ENCODE assay signal across 17 cellular contexts in genomic region chr16:50469744-50470301, GRCh38.
A peak's percentile ranks its signal among the peaks of the same experiment; 100 is the strongest.
DNase-seq lines count a peak whose midpoint lies in the region; ATAC-seq, FAIRE-seq and TF ChIP-seq lines count a peak whose summit lies in the region.
"Had no signal": no experiment of that assay in that cellular context is flagged by ENCODE, and none has a peak within 500 bp of the region (broad histone marks: within the 10 kb centered on the region; RNA-seq: fewer than 3 reads in every experiment).

No MANE protein-coding gene starts in this region.

- 97% methylated on average over 16 of the region's 17 CpGs for WGBS in HepG2 (ENCODE audit: low lambda C conversion rate)
- 73% methylated on average over 8 of the region's 17 CpGs for WGBS in right lobe of liver (ENCODE audit: insufficient coverage, low coverage, low lambda C conversion rate, missing lambda C conversion rate)
- 75% methylated on average over 17 of the region's 17 CpGs; no CpG with 5 or more reads in 1 of the 2 experiments for WGBS in H1 (ENCODE audit: extremely low coverage in 1 of 2, insufficient coverage in 1 of 2, insufficient read length in 1 of 2, insufficient replicate concordance in 2 of 2, low coverage in 1 of 2, low lambda C conversion rate in 2 of 2, missing lambda C conversion rate in 1 of 2), 2 experiments

- no peak overlapping the region; the same call in 1 of the 2 replicates for H3K18ac ChIP-seq in H1 (ENCODE audit: extremely low read depth, low read length)

- H2BK5ac ChIP-seq in H1 (ENCODE audit: low read depth, low read length), result no peak overlapping the region

- no peaks in the 10 kb centered on the region for H3K36me3 ChIP-seq in HepG2 (replicated peaks in 1 of 2; ENCODE audit: control insufficient read depth in 1 of 2, insufficient read depth in 2 of 2, low read length in 2 of 2)
- no peaks in the 10 kb centered on the region for H3K36me3 ChIP-seq in right lobe of liver
- H3K36me3 ChIP-seq in H1 (ENCODE audit: control insufficient read depth in 2 of 4, insufficient read depth in 4 of 4, low read length in 3 of 4), result no peaks in the 10 kb centered on the region
- no peaks in the 10 kb centered on the region for H3K36me3 ChIP-seq in uterus
- H3K36me3 ChIP-seq: adrenal gland had no signal

- BruUV-seq in HepG2 (replicated peaks; lab: Mats Ljungman, UMichigan), result no TSS peak

- peak overlapping the region; percentile 92 for H3K27ac ChIP-seq in HepG2 (ENCODE audit: extremely low read length, insufficient read depth, low read length)
- H3K27ac ChIP-seq in right lobe of liver, result no peak overlapping the region
- H3K27ac ChIP-seq in H1 (ENCODE audit: low read depth, low read length), result no peak overlapping the region
- H3K27ac ChIP-seq in uterus, result no peak overlapping the region
- H3K27ac ChIP-seq: adrenal gland, RWPE1 had no signal

- H3K23ac ChIP-seq in H1 (ENCODE audit: insufficient read length), result no peak overlapping the region

- POLR2A ChIA-PET in HepG2 (lab: Yijun Ruan, JAX), result interaction anchor here (1.7 to 9.6 kb wide), 3 partner anchors 36 to 78 kb away, joined by 4 to 66 read pairs (median 14); partner anchors contain the start of gene NKD1
- POLR2A ChIA-PET in H1 (lab: Charles Lee; ENCODE audit: partially characterized antibody), result interaction anchor here (0.7 to 4.7 kb wide), 3 partner anchors 8 to 108 kb away, joined by 4 to 15 read pairs (median 4); no protein-coding TSS in a partner anchor

- H4K91ac ChIP-seq in H1 (replicated peaks; ENCODE audit: insufficient read length, low read length), result no peak overlapping the region

- H2BK15ac ChIP-seq in H1 (ENCODE audit: low read length), result no peak overlapping the region

- H3K27me3 ChIP-seq in HepG2 (ENCODE audit: control insufficient read depth in 1 of 2, insufficient read depth in 2 of 2, low read length in 2 of 2) (no peaks in the 10 kb centered on the region), right lobe of liver (no peaks in the 10 kb centered on the region), H1 (replicated peaks in 1 of 4; ENCODE audit: control insufficient read depth in 3 of 4, extremely low read depth in 1 of 4, insufficient read depth in 3 of 4, low read length in 3 of 4) (peaks cover 3 to 28% (median 24%) of the 10 kb centered on the region in 4 experiments), uterus (no peaks in the 10 kb centered on the region)

- TF ChIP-seq POLR2A in HepG2 (IDR thresholded peaks at IDR 0.05; ENCODE audit: insufficient read depth in 1 of 2, low read depth in 2 of 2, low read length in 2 of 2), result no peak
- TF ChIP-seq POLR2A in right lobe of liver (IDR thresholded peaks at IDR 0.05), result no peak
- no peak for TF ChIP-seq POLR2A in H1 (IDR thresholded peaks at IDR 0.05; ENCODE audit: control extremely low read depth in 1 of 2, low read depth in 2 of 2, low read length in 2 of 2)
- TF ChIP-seq POLR2A in uterus (IDR thresholded peaks at IDR 0.05), result no peak

- peaks cover 12% of the 10 kb centered on the region for H3K9me3 ChIP-seq in HepG2 (ENCODE audit: low read length)
- H3K9me3 ChIP-seq in right lobe of liver, result no peaks in the 10 kb centered on the region
- H3K9me3 ChIP-seq in H1 (ENCODE audit: insufficient read depth in 2 of 2, low read depth in 1 of 2, low read length in 1 of 2), result no peaks in the 10 kb centered on the region
- H3K9me3 ChIP-seq in uterus, result no peaks in the 10 kb centered on the region
- H3K9me3 ChIP-seq in T-helper 17 cell (ENCODE audit: control insufficient read depth, low read length, poor library complexity, severe bottlenecking), result no peaks in the 10 kb centered on the region
- H3K9me3 ChIP-seq: adrenal gland had no signal

- H4K8ac ChIP-seq in H1 (ENCODE audit: extremely low read depth, insufficient read depth, low read length), result no peak overlapping the region

- TF ChIP-seq EP300 in HepG2 (IDR thresholded peaks at IDR 0.05; ENCODE audit: low read depth in 2 of 2, low read length in 2 of 2), result no peak
- TF ChIP-seq EP300 in HepG2 (CRISPR knock-in tag; IDR thresholded peaks at IDR 0.05; ENCODE audit: borderline replicate concordance), result no peak
- no peak for TF ChIP-seq EP300 in H1 (IDR thresholded peaks at IDR 0.05; ENCODE audit: borderline replicate concordance in 1 of 2, low read depth in 2 of 2, low read length in 2 of 2)

- no peak overlapping the region for H3K14ac ChIP-seq in H1 (ENCODE audit: insufficient read length)

- no peak for DNase-seq in HepG2 (ENCODE audit: low spot score)
- no peak for DNase-seq in right lobe of liver
- peak in 1 of 2 experiments; percentile 52 for DNase-seq in H1 (ENCODE audit: low read depth in 1 of 2, low spot score in 2 of 2)
- peak; percentile 63 for DNase-seq in neural crest cell (ENCODE audit: low read depth, low spot score)
- DNase-seq in stimulated activated effector memory CD8-positive, alpha-beta T cell treated with anti-CD3 and anti-CD28 coated beads, Interleukin-12 subunit alpha, Interleukin-12 subunit beta, amount 100 ng/mL, for 72 hours (ENCODE audit: low spot score in 2 of 2), result no peak
- no peak for DNase-seq in uterus
- DNase-seq in T-helper 17 cell, result no peak
- DNase-seq: activated CD8-positive, alpha-beta T cell treated with anti-CD3 and anti-CD28 coated beads, Interleukin-2, amount 10 ng/mL, durations not matched to agents 7 days and 5 days; CD8-positive, alpha-beta T cell; naive B cell; NCI-H1436; stimulated activated CD4-positive, alpha-beta T cell treated with anti-CD3 and anti-CD28 coated beads, Interleukin-1b, Interleukin-23, amount 100 ng/mL, for 48 hours had no signal

- H3K9ac ChIP-seq in HepG2 (ENCODE audit: insufficient read depth, low read depth, low read length) (peak overlapping the region; percentile 26; the same call in 1 of the 2 replicates), H1 (replicated peaks in 1 of 4; ENCODE audit: extremely low read depth in 1 of 4, low read depth in 3 of 4, low read length in 3 of 4) (no peak overlapping the region)

- peaks cover 88% of the 10 kb centered on the region for H3K4me1 ChIP-seq in HepG2 (ENCODE audit: insufficient read depth, low read length)
- H3K4me1 ChIP-seq in right lobe of liver, result no peaks in the 10 kb centered on the region
- peaks cover 4 to 18% (median 14%) of the 10 kb centered on the region in 4 experiments for H3K4me1 ChIP-seq in H1 (replicated peaks in 1 of 4; ENCODE audit: control insufficient read depth in 3 of 4, insufficient read depth in 4 of 4, low read length in 3 of 4)
- peaks cover 0 to 6% of the 10 kb centered on the region in 2 donors for H3K4me1 ChIP-seq in uterus

- ATAC-seq in HepG2, result no peak
- no peak for ATAC-seq in right lobe of liver
- ATAC-seq in stimulated activated effector memory CD8-positive, alpha-beta T cell treated with anti-CD3 and anti-CD28 coated beads, Interleukin-12 subunit alpha, Interleukin-12 subunit beta, amount 100 ng/mL, for 72 hours, result no peak
- ATAC-seq in T-helper 17 cell, result no peak
- no peak for ATAC-seq in HG03108 (IDR thresholded peaks at IDR 0.05; ENCODE audit: unreplicated experiment)
- ATAC-seq: activated CD8-positive, alpha-beta T cell treated with anti-CD3 and anti-CD28 coated beads, Interleukin-2, amount 10 ng/mL, durations not matched to agents 7 days and 5 days; CD8-positive, alpha-beta T cell; HCT116 had no signal

- no peak overlapping the region for H2BK20ac ChIP-seq in H1 (ENCODE audit: low read length)

- FAIRE-seq in HepG2 (lab: Jason Lieb, UNC) (no peak), H1 (lab: Jason Lieb, UNC) (no peak)
- FAIRE-seq: GM19239 had no signal

- H2BK12ac ChIP-seq in H1 (ENCODE audit: low read depth, low read length), result peak overlapping the region; percentile 55; the same call in 1 of the 2 replicates

- no peaks in the 10 kb centered on the region for H3K79me2 ChIP-seq in HepG2 (ENCODE audit: insufficient read depth, low read length)
- H3K79me2 ChIP-seq in H1 (ENCODE audit: control insufficient read depth in 1 of 2, insufficient read depth in 2 of 2, low read length in 2 of 2), result no peaks in the 10 kb centered on the region

- H3K79me1 ChIP-seq in H1 (ENCODE audit: low read depth, low read length), result no peaks in the 10 kb centered on the region

- H3K9me3 Mint-ChIP-seq in neural crest cell, result peaks cover 2% of the 10 kb centered on the region
- H3K9me3 Mint-ChIP-seq in stimulated activated effector memory CD8-positive, alpha-beta T cell treated with anti-CD3 and anti-CD28 coated beads, Interleukin-12 subunit alpha, Interleukin-12 subunit beta, amount 100 ng/mL, for 72 hours, result no peaks in the 10 kb centered on the region
- H3K9me3 Mint-ChIP-seq: CD8-positive, alpha-beta T cell; naive B cell had no signal

- peaks cover 4% of the 10 kb centered on the region for H3K23me2 ChIP-seq in H1 (ENCODE audit: low read depth, low read length)

- H3K4me3 Mint-ChIP-seq in neural crest cell, result peak overlapping the region; percentile 73
- no peak overlapping the region for H3K4me3 Mint-ChIP-seq in stimulated activated effector memory CD8-positive, alpha-beta T cell treated with anti-CD3 and anti-CD28 coated beads, Interleukin-12 subunit alpha, Interleukin-12 subunit beta, amount 100 ng/mL, for 72 hours
- H3K4me3 Mint-ChIP-seq in T-helper 17 cell, result no peak overlapping the region
- H3K4me3 Mint-ChIP-seq: activated CD8-positive, alpha-beta T cell treated with anti-CD3 and anti-CD28 coated beads, Interleukin-2, amount 10 ng/mL, durations not matched to agents 7 days and 5 days; CD8-positive, alpha-beta T cell had no signal

- H3K27ac Mint-ChIP-seq in neural crest cell (ENCODE audit: unreplicated experiment) (peak overlapping the region; percentile 97), T-helper 17 cell (no peak overlapping the region)
- no peak overlapping the region for H3K27ac Mint-ChIP-seq in stimulated activated effector memory CD8-positive, alpha-beta T cell treated with anti-CD3 and anti-CD28 coated beads, Interleukin-12 subunit alpha, Interleukin-12 subunit beta, amount 100 ng/mL, for 72 hours
- H3K27ac Mint-ChIP-seq: activated CD8-positive, alpha-beta T cell treated with anti-CD3 and anti-CD28 coated beads, Interleukin-2, amount 10 ng/mL, durations not matched to agents 7 days and 5 days; CD8-positive, alpha-beta T cell had no signal

- intact Hi-C loops in HepG2 (cut with micrococcal nuclease; ENCODE audit: unreplicated experiment) (loop anchor here (5.0 kb wide), 3 partner anchors 37 to 98 kb away; no protein-coding TSS in a partner anchor), right lobe of liver (cut with DNase I) (no loop called here), uterus (cut with DNase I; ENCODE audit: low total_unique reads) (no loop called here)

- H3K56ac ChIP-seq in H1 (replicated peaks; ENCODE audit: insufficient read length, low read depth, low read length), result no peak overlapping the region

- no peak overlapping the region for H3K4me3 ChIP-seq in HepG2 (replicated peaks in 1 of 3; ENCODE audit: insufficient read depth in 1 of 3, low read depth in 2 of 3, low read length in 3 of 3)
- H3K4me3 ChIP-seq in right lobe of liver, result no peak overlapping the region
- H3K4me3 ChIP-seq in H1 (ENCODE audit: extremely low read depth in 1 of 4, insufficient read depth in 2 of 4, low read depth in 3 of 4, low read length in 4 of 4), result no peak overlapping the region
- no peak overlapping the region for H3K4me3 ChIP-seq in uterus
- H3K4me3 ChIP-seq: adrenal gland had no signal

- no peak overlapping the region for H3K4me2 ChIP-seq in HepG2 (ENCODE audit: low read depth, low read length)
- no peak overlapping the region for H3K4me2 ChIP-seq in H1 (ENCODE audit: insufficient read depth in 1 of 2, low read depth in 2 of 2, low read length in 2 of 2)

- no peak for TF ChIP-seq RAD21 in HepG2 (CRISPR knock-in tag; IDR thresholded peaks at IDR 0.05)
- peak in 1 of 2 experiments; percentile 6; a peak in 1 of 4 replicates for TF ChIP-seq RAD21 in H1 (IDR thresholded peaks at IDR 0.05 in 1 of 2, conservative IDR thresholded peaks at IDR 0.05 in 1 of 2; ENCODE audit: low read depth in 2 of 2, low read length in 2 of 2)

- H3K4ac ChIP-seq in H1 (replicated peaks; ENCODE audit: insufficient read length, low read depth, low read length), result no peak overlapping the region

- H2BK120ac ChIP-seq in H1 (replicated peaks; ENCODE audit: low read depth, low read length), result no peak overlapping the region

- peak overlapping the region; percentile 32; the same call in 1 of the 2 replicates for H2AK5ac ChIP-seq in H1 (ENCODE audit: low read depth, low read length)

- in situ Hi-C loops in HepG2 (cut with HindIII; ENCODE audit: extremely low pct_ligation_motif_present, low pct_unique_long_range_greater_than_20kb), result loop anchor here (5.0 kb wide), 2 partner anchors 37 to 77 kb away; partner anchors contain the start of gene NKD1

- H3K4me1 Mint-ChIP-seq in neural crest cell (peaks cover 76% of the 10 kb centered on the region), T-helper 17 cell (peaks cover 9% of the 10 kb centered on the region)
- H3K4me1 Mint-ChIP-seq in stimulated activated effector memory CD8-positive, alpha-beta T cell treated with anti-CD3 and anti-CD28 coated beads, Interleukin-12 subunit alpha, Interleukin-12 subunit beta, amount 100 ng/mL, for 72 hours, result peaks cover 16% of the 10 kb centered on the region

- H2AFZ ChIP-seq in HepG2 (ENCODE audit: low read length), result no peak overlapping the region
- no peak overlapping the region for H2AFZ ChIP-seq in H1 (ENCODE audit: low read length)

- CTCF ChIA-PET in HepG2 (lab: Yijun Ruan, JAX; ENCODE audit: low intra/inter-chr PET ratio, low total read pairs), result no interaction called here
- CTCF ChIA-PET in H1 (lab: Charles Lee; ENCODE audit: partially characterized antibody), result interaction anchor here (0.6 to 2.6 kb wide), 4 partner anchors 19 to 1004 kb away, joined by 4 to 8 read pairs (median 4); no protein-coding TSS in a partner anchor

- H4K20me1 ChIP-seq in HepG2 (ENCODE audit: insufficient read depth, low read length), result no peaks in the 10 kb centered on the region
- no peaks in the 10 kb centered on the region for H4K20me1 ChIP-seq in H1 (replicated peaks in 1 of 2; ENCODE audit: control insufficient read depth in 1 of 2, insufficient read depth in 2 of 2, low read length in 2 of 2)

- H3K36me3 Mint-ChIP-seq in neural crest cell (ENCODE audit: low read depth), result no peaks in the 10 kb centered on the region
- H3K36me3 Mint-ChIP-seq in stimulated activated effector memory CD8-positive, alpha-beta T cell treated with anti-CD3 and anti-CD28 coated beads, Interleukin-12 subunit alpha, Interleukin-12 subunit beta, amount 100 ng/mL, for 72 hours, result no peaks in the 10 kb centered on the region
- peaks cover 2% of the 10 kb centered on the region for H3K36me3 Mint-ChIP-seq in T-helper 17 cell (ENCODE audit: low read depth)
- H3K36me3 Mint-ChIP-seq: CD8-positive, alpha-beta T cell; naive B cell had no signal

- no peak for TF ChIP-seq CTCF in HepG2 (CRISPR knock-in tag; IDR thresholded peaks at IDR 0.05)
- no peak for TF ChIP-seq CTCF in right lobe of liver (IDR thresholded peaks at IDR 0.05)
- TF ChIP-seq CTCF in H1 (IDR thresholded peaks at IDR 0.05; ENCODE audit: control extremely low read depth in 1 of 3, insufficient read depth in 1 of 3, low read depth in 1 of 3, low read length in 3 of 3), result no peak
- no peak for TF ChIP-seq CTCF in neural crest cell (conservative IDR thresholded peaks at IDR 0.05)
- TF ChIP-seq CTCF in uterus (IDR thresholded peaks at IDR 0.05), result no peak

- H3K27me3 Mint-ChIP-seq in neural crest cell (ENCODE audit: low read depth) (peaks cover 6% of the 10 kb centered on the region), T-helper 17 cell (peaks cover 60% of the 10 kb centered on the region)

- H4K5ac ChIP-seq in H1 (ENCODE audit: insufficient read length, low read depth, low read length), result no peak overlapping the region

Comparison
In these comparisons a context has a peak if more than half of its experiments do, and no peak if none do; other contexts are left out.
1. Of the 41 proteins assayed by ChIP-seq in both HepG2 and H1: peak only in HepG2: TAF1; only in H1: none; in both: none; in neither: 39; mixed calls (peak in some experiments, not most) for 1.